Comparison of ENCODE assay signal across 9 cellular contexts in genomic region chr3:182092662-182093262, GRCh38.
DNase-seq lines count a peak whose midpoint lies in the region; ATAC-seq lines count a peak whose summit lies in the region.
"Had no signal": no experiment of that assay in that cellular context is flagged by ENCODE, and none has a peak within 500 bp of the region (broad histone marks: within the 10 kb centered on the region; RNA-seq: fewer than 3 reads in every experiment).

No MANE protein-coding gene starts in this region.

- peak overlapping the region; percentile 77 for H2AFZ ChIP-seq in neuronal stem cell (ENCODE audit: low read length)

- no peak overlapping the region for H2BK15ac ChIP-seq in neuronal stem cell (ENCODE audit: low read length)

- no peak overlapping the region for H2BK12ac ChIP-seq in neuronal stem cell (ENCODE audit: low read length)

- H3K27ac ChIP-seq in neuronal stem cell (replicated peaks; ENCODE audit: low read length): no peak overlapping the region
- H3K27ac ChIP-seq: WERI-Rb-1 had no signal

- ATAC-seq in GM18870 (IDR thresholded peaks at IDR 0.05; ENCODE audit: unreplicated experiment): peak; percentile 62
- peak; percentile 64 for ATAC-seq in HG03432 (IDR thresholded peaks at IDR 0.05; ENCODE audit: unreplicated experiment)
- no peak for ATAC-seq in activated T-helper 17 cell treated with anti-CD3 and anti-CD28 coated beads, Interleukin-2, amount 50 U/mL, for 72 hours (replicated peaks)
- no peak for ATAC-seq in sciatic nerve
- ATAC-seq in HG02938 (IDR thresholded peaks at IDR 0.05; ENCODE audit: unreplicated experiment): no peak

- H2BK5ac ChIP-seq in neuronal stem cell (ENCODE audit: low read length): no peak overlapping the region

- H3K36me3 Mint-ChIP-seq in activated T-helper 17 cell treated with anti-CD3 and anti-CD28 coated beads, Interleukin-2, amount 50 U/mL, for 72 hours (ENCODE audit: low read depth): no peaks in the 10 kb centered on the region

- H3K36me3 ChIP-seq in neuronal stem cell (replicated peaks in 1 of 2; ENCODE audit: control insufficient read depth in 2 of 2, insufficient read depth in 2 of 2, low read length in 2 of 2): no peaks in the 10 kb centered on the region
- H3K36me3 ChIP-seq: WERI-Rb-1 had no signal

- peaks cover 3 to 5% of the 10 kb centered on the region in 2 donors for H3K4me1 ChIP-seq in neuronal stem cell (ENCODE audit: control insufficient read depth in 2 of 2, insufficient read depth in 1 of 2, low read depth in 1 of 2, low read length in 2 of 2)

- peaks cover 0 to 3% of the 10 kb centered on the region in 2 donors for H3K9me3 ChIP-seq in neuronal stem cell (replicated peaks in 1 of 2; ENCODE audit: control insufficient read depth in 2 of 2, insufficient read depth in 1 of 2, low read depth in 1 of 2, low read length in 2 of 2)

- no peaks in the 10 kb centered on the region for H3K4me1 Mint-ChIP-seq in activated T-helper 17 cell treated with anti-CD3 and anti-CD28 coated beads, Interleukin-2, amount 50 U/mL, for 72 hours

- no peak overlapping the region for H3K4me3 Mint-ChIP-seq in activated T-helper 17 cell treated with anti-CD3 and anti-CD28 coated beads, Interleukin-2, amount 50 U/mL, for 72 hours

- no peak overlapping the region for H3K9ac ChIP-seq in neuronal stem cell (ENCODE audit: low read depth, low read length, poor library complexity)

- no peaks in the 10 kb centered on the region for H3K79me1 ChIP-seq in neuronal stem cell (ENCODE audit: low read depth, low read length)

- peak; percentile 14 for DNase-seq in RPMI8226
- DNase-seq in neuronal stem cell (ENCODE audit: low spot score): no peak
- DNase-seq in NCI-H524 treated with DMSO at 0.1 percent for 48 hours (lab: John Stamatoyannopoulos, UW): no peak
- DNase-seq in sciatic nerve (ENCODE audit: low spot score): no peak
- DNase-seq: WERI-Rb-1 had no signal

- no peak overlapping the region for H3K14ac ChIP-seq in neuronal stem cell (ENCODE audit: low read length)

- H2AK5ac ChIP-seq in neuronal stem cell (ENCODE audit: low read depth, low read length): no peak overlapping the region

- no peak overlapping the region for H4K91ac ChIP-seq in neuronal stem cell (ENCODE audit: low read depth, low read length, poor library complexity)

- WGBS in neuronal stem cell (ENCODE audit: extremely low coverage in 2 of 2, insufficient read length in 2 of 2, insufficient replicate concordance in 1 of 2), 2 donors: no CpG with 5 or more reads among the region's 6 CpGs

- H3K27me3 ChIP-seq in neuronal stem cell (ENCODE audit: control insufficient read depth in 3 of 3, insufficient read depth in 3 of 3, low read depth in 1 of 3, low read length in 3 of 3): no peaks in the 10 kb centered on the region

- no peak overlapping the region for H3K4ac ChIP-seq in neuronal stem cell (ENCODE audit: low read length)

- no peak overlapping the region for H3K4me2 ChIP-seq in neuronal stem cell (ENCODE audit: insufficient read depth, low read length, poor library complexity, severe bottlenecking)

- H4K8ac ChIP-seq in neuronal stem cell (ENCODE audit: low read depth, low read length): no peak overlapping the region

- peaks cover 12% of the 10 kb centered on the region for H3K9me3 Mint-ChIP-seq in activated T-helper 17 cell treated with anti-CD3 and anti-CD28 coated beads, Interleukin-2, amount 50 U/mL, for 72 hours

- H3K23ac ChIP-seq in neuronal stem cell (ENCODE audit: low read depth, low read length, poor library complexity): no peak overlapping the region

- H2BK120ac ChIP-seq in neuronal stem cell (ENCODE audit: low read depth, low read length): no peak overlapping the region

- peak overlapping the region; percentile 5 for H3K18ac ChIP-seq in neuronal stem cell (ENCODE audit: low read length)

- intact Hi-C loops in sciatic nerve (cut with DNase I): no loop called here

- H3K27ac Mint-ChIP-seq in activated T-helper 17 cell treated with anti-CD3 and anti-CD28 coated beads, Interleukin-2, amount 50 U/mL, for 72 hours: no peak overlapping the region

- no peak overlapping the region for H3K4me3 ChIP-seq in neuronal stem cell (ENCODE audit: low read length in 2 of 2)

- no peaks in the 10 kb centered on the region for H3K27me3 Mint-ChIP-seq in activated T-helper 17 cell treated with anti-CD3 and anti-CD28 coated beads, Interleukin-2, amount 50 U/mL, for 72 hours

Comparison
In these comparisons a context has a peak if more than half of its experiments do, and no peak if none do; other contexts are left out.
1. ATAC-seq: peak in GM18870 (single experiment) and HG03432 (single experiment); none in activated T-helper 17 cell treated with anti-CD3 and anti-CD28 coated beads, Interleukin-2, amount 50 U/mL, for 72 hours (single experiment), sciatic nerve (single experiment) and HG02938 (single experiment).